8 cellular contexts compared by ENCODE assay signal in genomic region chr17:40123811-40124114, GRCh38. TPM values are rescaled to one million over a fixed set of nuclear protein-coding genes. Genes with fewer than 3 reads are reported as not detected.
DNase-seq lines count a peak whose midpoint lies in the region; ATAC-seq and TF ChIP-seq lines count a peak whose summit lies in the region.

No MANE protein-coding gene starts in this region.

- ATAC-seq in activated T-helper 17 cell treated with anti-CD3 and anti-CD28 coated beads, Interleukin-2, amount 50 U/mL, for 72 hours (replicated peaks), result no peak
- ATAC-seq in stimulated activated effector memory CD8-positive, alpha-beta T cell treated with anti-CD3 and anti-CD28 coated beads, Interleukin-12 subunit alpha, Interleukin-12 subunit beta, amount 100 ng/mL, for 72 hours, result no peak
- ATAC-seq in HG03097 (IDR thresholded peaks at IDR 0.05; ENCODE audit: low FRiP score, unreplicated experiment) (no peak), GM21529 (IDR thresholded peaks at IDR 0.05; ENCODE audit: unreplicated experiment) (no peak)

- H3K27ac Mint-ChIP-seq in activated T-helper 17 cell treated with anti-CD3 and anti-CD28 coated beads, Interleukin-2, amount 50 U/mL, for 72 hours, result peak overlapping the region; percentile 79
- H3K27ac Mint-ChIP-seq in stimulated activated effector memory CD8-positive, alpha-beta T cell treated with anti-CD3 and anti-CD28 coated beads, Interleukin-12 subunit alpha, Interleukin-12 subunit beta, amount 100 ng/mL, for 72 hours, result peak overlapping the region; percentile 94

- H3K27me3 Mint-ChIP-seq in activated T-helper 17 cell treated with anti-CD3 and anti-CD28 coated beads, Interleukin-2, amount 50 U/mL, for 72 hours, result no peaks in the 10 kb centered on the region

- H3K27me3 ChIP-seq in iPS-15b (ENCODE audit: control insufficient read depth, insufficient read depth, low read length), result no peaks in the 10 kb centered on the region

- H3K36me3 Mint-ChIP-seq in activated T-helper 17 cell treated with anti-CD3 and anti-CD28 coated beads, Interleukin-2, amount 50 U/mL, for 72 hours (ENCODE audit: low read depth), result peaks cover 67% of the 10 kb centered on the region
- peaks cover 57% of the 10 kb centered on the region for H3K36me3 Mint-ChIP-seq in stimulated activated effector memory CD8-positive, alpha-beta T cell treated with anti-CD3 and anti-CD28 coated beads, Interleukin-12 subunit alpha, Interleukin-12 subunit beta, amount 100 ng/mL, for 72 hours

- H3K4me3 ChIP-seq in HFF-Myc (replicated peaks; ENCODE audit: low read depth, low read length) (peak overlapping the region; percentile 91), iPS-15b (ENCODE audit: low read depth, low read length) (peak overlapping the region; percentile 64)

- DNase-seq in HFF-Myc (ENCODE audit: extremely low read depth, low read depth) (no peak), AG08396 (ENCODE audit: low spot score) (no peak)
- no peak for DNase-seq in stimulated activated effector memory CD8-positive, alpha-beta T cell treated with anti-CD3 and anti-CD28 coated beads, Interleukin-12 subunit alpha, Interleukin-12 subunit beta, amount 100 ng/mL, for 72 hours (ENCODE audit: low spot score in 2 of 2)
- no peak for DNase-seq in stimulated activated CD4-positive, alpha-beta T cell treated with anti-CD3 and anti-CD28 coated beads, Interleukin-2, amount 100 ng/mL, for 24 hours

- peak overlapping the region; percentile 83 for H3K4me3 Mint-ChIP-seq in activated T-helper 17 cell treated with anti-CD3 and anti-CD28 coated beads, Interleukin-2, amount 50 U/mL, for 72 hours
- peak overlapping the region; percentile 98 for H3K4me3 Mint-ChIP-seq in stimulated activated effector memory CD8-positive, alpha-beta T cell treated with anti-CD3 and anti-CD28 coated beads, Interleukin-12 subunit alpha, Interleukin-12 subunit beta, amount 100 ng/mL, for 72 hours

- peaks cover 5% of the 10 kb centered on the region for H3K36me3 ChIP-seq in iPS-15b (ENCODE audit: control insufficient read depth, insufficient read depth, low read length)

- no peaks in the 10 kb centered on the region for H3K4me1 ChIP-seq in iPS-15b (ENCODE audit: control insufficient read depth, insufficient read depth, low read length)

- no peak for TF ChIP-seq CTCF in HFF-Myc (IDR thresholded peaks at IDR 0.05; ENCODE audit: low read depth, low read length, missing control alignments)

- no peaks in the 10 kb centered on the region for H3K9me3 Mint-ChIP-seq in activated T-helper 17 cell treated with anti-CD3 and anti-CD28 coated beads, Interleukin-2, amount 50 U/mL, for 72 hours
- no peaks in the 10 kb centered on the region for H3K9me3 Mint-ChIP-seq in stimulated activated effector memory CD8-positive, alpha-beta T cell treated with anti-CD3 and anti-CD28 coated beads, Interleukin-12 subunit alpha, Interleukin-12 subunit beta, amount 100 ng/mL, for 72 hours

- H3K4me1 Mint-ChIP-seq in activated T-helper 17 cell treated with anti-CD3 and anti-CD28 coated beads, Interleukin-2, amount 50 U/mL, for 72 hours, result peaks cover 20% of the 10 kb centered on the region
- peaks cover 35% of the 10 kb centered on the region for H3K4me1 Mint-ChIP-seq in stimulated activated effector memory CD8-positive, alpha-beta T cell treated with anti-CD3 and anti-CD28 coated beads, Interleukin-12 subunit alpha, Interleukin-12 subunit beta, amount 100 ng/mL, for 72 hours

- peak overlapping the region; percentile 55 for H3K9ac ChIP-seq in iPS-15b (ENCODE audit: low read depth, low read length)

- H3K9me3 ChIP-seq in iPS-15b (ENCODE audit: control insufficient read depth, insufficient read depth, low read length), result no peaks in the 10 kb centered on the region

RNA-seq across cellular contexts. Expression of gene MSL1, which starts 2.0 kb away (rescaled TPM):
- total RNA-seq in activated T-helper 17 cell treated with anti-CD3 and anti-CD28 coated beads, Interleukin-2, amount 50 U/mL, for 72 hours, result 100 to 1,000 TPM in 1 of 2 donors, 10 to 100 TPM in 1; 80.5 to 114 TPM

RNA-seq across cellular contexts. Expression of gene CASC3, which starts 16.6 kb away (rescaled TPM):
- total RNA-seq in activated T-helper 17 cell treated with anti-CD3 and anti-CD28 coated beads, Interleukin-2, amount 50 U/mL, for 72 hours, result 100 to 1,000 TPM; 110 to 244 TPM

RNA-seq across cellular contexts. Expression of gene NR1D1, which starts 23.4 kb away (rescaled TPM):
- 10 to 100 TPM; 12.2 to 21.8 TPM for total RNA-seq in activated T-helper 17 cell treated with anti-CD3 and anti-CD28 coated beads, Interleukin-2, amount 50 U/mL, for 72 hours

RNA-seq across cellular contexts. Expression of gene RAPGEFL1, which starts 53.5 kb away (rescaled TPM):
- total RNA-seq in activated T-helper 17 cell treated with anti-CD3 and anti-CD28 coated beads, Interleukin-2, amount 50 U/mL, for 72 hours, result 1 to 10 TPM; 9.4 to 9.9 TPM
